ENCODE assay signal across 10 cellular contexts in genomic region chr1:31795801-31796621, GRCh38. TPM values are rescaled to one million over a fixed set of nuclear protein-coding genes. Genes with fewer than 3 reads are reported as not detected.
DNase-seq lines count a peak whose midpoint lies in the region; ATAC-seq and TF ChIP-seq lines count a peak whose summit lies in the region.
"Had no signal": no experiment of that assay in that cellular context is flagged by ENCODE, and none has a peak within 500 bp of the region (broad histone marks: within the 10 kb centered on the region; RNA-seq: fewer than 3 reads in every experiment).

No MANE protein-coding gene starts in this region.

- POLR2A ChIA-PET in CD8-positive, alpha-beta T cell (lab: Charles Lee): no interaction called here

- no peak overlapping the region for H3K4me3 Mint-ChIP-seq in CD8-positive, alpha-beta T cell
- H3K4me3 Mint-ChIP-seq: T-helper 1 cell treated with Interleukin-12 subunit alpha and Interleukin-12 subunit beta and Interleukin-4 antibody, amounts not matched to agents 30 μg/mL and 1 μg/mL, for 36 hours had no signal

- no peaks in the 10 kb centered on the region for H3K27me3 ChIP-seq in SJSA1 (replicated peaks)
- H3K27me3 ChIP-seq in CD8-positive, alpha-beta T cell (ENCODE audit: insufficient read depth, low read length): no peaks in the 10 kb centered on the region
- H3K27me3 ChIP-seq: ascending aorta had no signal

- H3K36me3 Mint-ChIP-seq in CD8-positive, alpha-beta T cell: no peaks in the 10 kb centered on the region

- peaks cover 40% of the 10 kb centered on the region for H3K4me1 ChIP-seq in SJSA1 (replicated peaks)
- no peaks in the 10 kb centered on the region for H3K4me1 ChIP-seq in CD8-positive, alpha-beta T cell (ENCODE audit: insufficient read depth, low read length)

- no peaks in the 10 kb centered on the region for H3K9me3 ChIP-seq in SJSA1 (replicated peaks)
- no peaks in the 10 kb centered on the region for H3K9me3 ChIP-seq in CD8-positive, alpha-beta T cell (ENCODE audit: low read length)
- H3K9me3 ChIP-seq: ascending aorta had no signal

- H3K4me1 Mint-ChIP-seq in CD8-positive, alpha-beta T cell (ENCODE audit: low read depth): no peaks in the 10 kb centered on the region

- CTCF ChIA-PET in CD8-positive, alpha-beta T cell (lab: Charles Lee): no interaction called here

- no peak overlapping the region for H3K27ac ChIP-seq in SJSA1
- H3K27ac ChIP-seq in CD8-positive, alpha-beta T cell (ENCODE audit: low read depth, low read length): no peak overlapping the region
- H3K27ac ChIP-seq: ascending aorta had no signal

- DNase-seq in AG10803 (ENCODE audit: low read depth) (peak; percentile 82), HS-27A (ENCODE audit: low read depth) (peak; percentile 57), SJSA1 (ENCODE audit: low read depth in 1 of 2, low spot score in 2 of 2) (peak; percentile 44 to 89), left lobe of liver (ENCODE audit: low spot score) (peak; percentile 45)
- DNase-seq in CD8-positive, alpha-beta T cell: no peak

- H3K36me3 ChIP-seq in SJSA1: peaks cover 49% of the 10 kb centered on the region
- H3K36me3 ChIP-seq in CD8-positive, alpha-beta T cell (ENCODE audit: insufficient read depth, low read length): no peaks in the 10 kb centered on the region
- H3K36me3 ChIP-seq: ascending aorta had no signal

- no peaks in the 10 kb centered on the region for H3K27me3 Mint-ChIP-seq in CD8-positive, alpha-beta T cell (ENCODE audit: low read depth)

- H3K27ac Mint-ChIP-seq in CD8-positive, alpha-beta T cell: no peak overlapping the region
- H3K27ac Mint-ChIP-seq: T-helper 1 cell treated with Interleukin-12 subunit alpha and Interleukin-12 subunit beta and Interleukin-4 antibody, amounts not matched to agents 30 μg/mL and 1 μg/mL, for 36 hours had no signal

- intact Hi-C loops in CD8-positive, alpha-beta T cell (cut with DNase I, micrococcal nuclease): loop anchor here in 1 of 2 experiments (10.0 kb wide), 1 partner anchor 501 kb away; the partner anchor contains the start of genes SNRNP40 and ZCCHC17

- peak; percentile 28 for TF ChIP-seq CTCF in AG10803 (conservative IDR thresholded peaks at IDR 0.05; ENCODE audit: low read length)
- TF ChIP-seq CTCF in CD8-positive, alpha-beta T cell (IDR thresholded peaks at IDR 0.05): no peak

- peak overlapping the region; percentile 80 for H3K4me3 ChIP-seq in AG10803 (ENCODE audit: low read length)
- peak overlapping the region; percentile 46 for H3K4me3 ChIP-seq in SJSA1
- no peak overlapping the region for H3K4me3 ChIP-seq in CD8-positive, alpha-beta T cell (ENCODE audit: low read depth, low read length)
- H3K4me3 ChIP-seq: ascending aorta had no signal

- no peak for ATAC-seq in left lobe of liver
- ATAC-seq in GM21619 (IDR thresholded peaks at IDR 0.05; ENCODE audit: unreplicated experiment): no peak
- ATAC-seq in CD8-positive, alpha-beta T cell: no peak
- ATAC-seq in HG02884 (IDR thresholded peaks at IDR 0.05; ENCODE audit: unreplicated experiment): no peak
- ATAC-seq in GM21367 (IDR thresholded peaks at IDR 0.05; ENCODE audit: unreplicated experiment): no peak

- no peaks in the 10 kb centered on the region for H3K9me3 Mint-ChIP-seq in CD8-positive, alpha-beta T cell
- H3K9me3 Mint-ChIP-seq: T-helper 1 cell treated with Interleukin-12 subunit alpha and Interleukin-12 subunit beta and Interleukin-4 antibody, amounts not matched to agents 30 μg/mL and 1 μg/mL, for 36 hours had no signal

RNA-seq across cellular contexts. Expression of gene SPOCD1, which starts 19.8 kb away (rescaled TPM):
- 40.3 and 64.0 TPM in 2 replicates for total RNA-seq in SJSA1 (2014; rRNA removed; shearing (Covaris generic))
- 0.08 TPM for total RNA-seq in left lobe of liver
- total RNA-seq in CD8-positive, alpha-beta T cell: not detected

RNA-seq across cellular contexts. Expression of gene ADGRB2, which starts 31.9 kb away (rescaled TPM):
- total RNA-seq in SJSA1 (2014; rRNA removed; shearing (Covaris generic)): 15.4 and 15.8 TPM in 2 replicates
- not detected for total RNA-seq in left lobe of liver
- under 1 TPM; 0.25 to 0.79 TPM for total RNA-seq in CD8-positive, alpha-beta T cell

Comparison
In these comparisons a context has a peak if more than half of its experiments do, and no peak if none do; other contexts are left out.
1. DNase-seq: peak in AG10803 (single experiment), HS-27A (single experiment), SJSA1 (2 of 2) and left lobe of liver (single experiment); none in CD8-positive, alpha-beta T cell (0 of 7).
2. RNA of gene SPOCD1, which starts 19.8 kb away (total RNA-seq): 40.3 to 64.0 TPM in SJSA1; 0.08 TPM in left lobe of liver (single experiment) and not detected in CD8-positive, alpha-beta T cell; every median in the first group is over 10 times any median in the second.